ENCODE assay signal across 25 cellular contexts in the genomic region with DNA sequence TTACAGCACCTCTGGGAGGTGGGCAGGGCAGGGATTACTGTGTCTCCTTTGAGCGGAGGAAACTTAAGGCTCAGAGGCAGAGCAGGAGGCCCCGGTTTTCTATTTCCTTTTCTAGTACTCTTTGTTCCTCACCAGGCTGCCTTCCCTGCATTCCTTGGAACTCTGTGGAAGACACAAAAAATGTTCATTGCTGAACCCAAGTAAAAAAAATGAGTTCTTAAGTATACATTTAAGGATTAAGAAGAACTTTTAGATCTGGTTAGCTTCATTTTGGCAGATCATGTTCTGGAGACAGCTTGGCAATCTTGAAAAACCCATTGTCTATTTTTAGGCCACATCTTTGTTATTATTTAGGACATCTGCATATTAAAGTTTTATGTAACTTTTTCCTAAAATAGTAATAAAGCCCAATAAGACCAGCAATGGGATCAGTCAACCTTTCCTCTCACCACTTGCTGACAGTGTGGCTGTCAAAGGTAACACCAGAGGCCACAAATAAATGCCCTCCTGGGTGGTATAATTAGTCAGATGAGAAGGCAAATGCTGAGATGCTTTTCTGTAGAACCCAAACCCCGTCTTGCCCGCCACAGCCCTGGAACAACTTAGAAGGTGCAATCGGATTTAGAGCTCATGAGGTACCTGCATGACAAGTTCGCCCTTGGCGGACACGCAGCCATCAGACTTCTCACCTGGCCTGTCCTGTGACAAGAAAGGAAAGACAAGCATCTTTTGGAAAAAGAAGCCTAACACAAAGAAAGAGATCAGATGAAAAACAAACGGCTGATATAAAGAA.
"Had no signal": no experiment of that assay in that cellular context is flagged by ENCODE, and none has a peak within 500 bp of the region (broad histone marks: within the 10 kb centered on the region; RNA-seq: fewer than 3 reads in every experiment).

No MANE protein-coding gene starts in this region.

- H3K27me3 ChIP-seq: spleen, thyroid gland, vagina had no signal

- ATAC-seq: left lobe of liver; mucosa of descending colon; natural killer cell treated with Interleukin-12 subunit alpha and Interleukin-12 subunit beta and Interleukin-15 and Interleukin-18, amount 100 ng/mL, for 72 hours; right cardiac atrium; stimulated activated memory B cell treated with anti-CD40 and anti-IgM and Interleukin-4, amounts not matched to agents 10 μg/mL and 1 μg/mL and 100 μg/mL, for 72 hours had no signal

- H3K9me3 Mint-ChIP-seq: dendritic cell treated with granulocyte-macrophage colony-stimulating factor and Interleukin-4, amounts not matched to agents 40 ng/mL and 50 ng/mL, for 4 days; endodermal cell; mesothelial cell of epicardium; naive B cell; natural killer cell treated with Interleukin-12 subunit alpha and Interleukin-12 subunit beta and Interleukin-15 and Interleukin-18, amount 100 ng/mL, for 72 hours; neural crest cell; stimulated activated memory B cell treated with anti-CD40 and anti-IgM and Interleukin-4, amounts not matched to agents 10 μg/mL and 1 μg/mL and 100 μg/mL, for 72 hours; stimulated activated naive CD8-positive, alpha-beta T cell treated with anti-CD3 and anti-CD28 coated beads, Interleukin-15, Interleukin-2, amounts not matched to agents 100 ng/mL and 50 ng/mL, for 24 hours had no signal

- H3K36me3 Mint-ChIP-seq: mesothelial cell of epicardium; naive B cell; natural killer cell treated with Interleukin-12 subunit alpha and Interleukin-12 subunit beta and Interleukin-15 and Interleukin-18, amount 100 ng/mL, for 72 hours had no signal

- H3K4me1 ChIP-seq: prostate gland had no signal

- H3K27ac ChIP-seq: epithelial cell of prostate, prostate gland, skin epidermis, spleen, thyroid gland, vagina had no signal

- H3K27me3 Mint-ChIP-seq: dendritic cell treated with granulocyte-macrophage colony-stimulating factor and Interleukin-4, amounts not matched to agents 40 ng/mL and 50 ng/mL, for 4 days; stimulated activated memory B cell treated with anti-CD40 and anti-IgM and Interleukin-4, amounts not matched to agents 10 μg/mL and 1 μg/mL and 100 μg/mL, for 72 hours had no signal

- H3K9me3 ChIP-seq: mucosa of descending colon, prostate gland, spleen, thyroid gland, vagina had no signal

- H3K36me3 ChIP-seq: prostate gland, thyroid gland, vagina had no signal

- H3K4me3 ChIP-seq: mucosa of descending colon, prostate gland, skin epidermis, spleen, thyroid gland, vagina had no signal

- DNase-seq: cerebellar nuclear complex; effector CD8-positive, alpha-beta T cell; endodermal cell; head of caudate nucleus; kidney; mesenchymal stem cell; mucosa of descending colon; naive B cell; nucleus accumbens; right cardiac atrium; spleen; stimulated activated CD4-positive, alpha-beta T cell treated with anti-CD3 and anti-CD28 coated beads, Interleukin-4, amount 100 ng/mL, for 4 hours; thyroid gland; trophoblast cell had no signal

- H3K4me3 Mint-ChIP-seq: dendritic cell treated with granulocyte-macrophage colony-stimulating factor and Interleukin-4, amounts not matched to agents 40 ng/mL and 50 ng/mL, for 4 days; endodermal cell; mesothelial cell of epicardium; naive B cell; natural killer cell treated with Interleukin-12 subunit alpha and Interleukin-12 subunit beta and Interleukin-15 and Interleukin-18, amount 100 ng/mL, for 72 hours; neural crest cell; stimulated activated memory B cell treated with anti-CD40 and anti-IgM and Interleukin-4, amounts not matched to agents 10 μg/mL and 1 μg/mL and 100 μg/mL, for 72 hours; stimulated activated naive CD8-positive, alpha-beta T cell treated with anti-CD3 and anti-CD28 coated beads, Interleukin-15, Interleukin-2, amounts not matched to agents 100 ng/mL and 50 ng/mL, for 24 hours had no signal

- H3K27ac Mint-ChIP-seq: dendritic cell treated with granulocyte-macrophage colony-stimulating factor and Interleukin-4, amounts not matched to agents 40 ng/mL and 50 ng/mL, for 4 days; endodermal cell; mesothelial cell of epicardium; naive B cell; natural killer cell treated with Interleukin-12 subunit alpha and Interleukin-12 subunit beta and Interleukin-15 and Interleukin-18, amount 100 ng/mL, for 72 hours; stimulated activated memory B cell treated with anti-CD40 and anti-IgM and Interleukin-4, amounts not matched to agents 10 μg/mL and 1 μg/mL and 100 μg/mL, for 72 hours; stimulated activated naive CD8-positive, alpha-beta T cell treated with anti-CD3 and anti-CD28 coated beads, Interleukin-15, Interleukin-2, amounts not matched to agents 100 ng/mL and 50 ng/mL, for 24 hours had no signal
